Comparison of ENCODE assay signal across 12 cellular contexts in genomic region chr19:46392252-46392801, GRCh38. TPM values are rescaled to one million over a fixed set of nuclear protein-coding genes. Genes with fewer than 3 reads are reported as not detected.
DNase-seq lines count a peak whose midpoint lies in the region; ATAC-seq and TF ChIP-seq lines count a peak whose summit lies in the region.
"Had no signal": no experiment of that assay in that cellular context is flagged by ENCODE, and none has a peak within 500 bp of the region (broad histone marks: within the 10 kb centered on the region; RNA-seq: fewer than 3 reads in every experiment).

No MANE protein-coding gene starts in this region.

- peak overlapping the region; percentile 16; the same call in 1 of the 2 replicates for H3K4me3 ChIP-seq in SK-N-MC
- H3K4me3 ChIP-seq in skeletal muscle cell (ENCODE audit: low read depth, low read length) = no peak overlapping the region
- no peak overlapping the region for H3K4me3 ChIP-seq in PC-3 (ENCODE audit: low read length)

- DNase-seq in EL (peak; percentile 21), SK-N-MC (ENCODE audit: low read depth, low spot score) (no peak), hepatic stellate cell (ENCODE audit: low spot score) (peak; percentile 84), skeletal muscle cell (ENCODE audit: low read depth) (peak; percentile 79), NCI-H1417 (lab: John Stamatoyannopoulos, UW) (no peak), PC-3 (no peak), HEK293T (ENCODE audit: extremely low spot score) (no peak), RPMI8226 (no peak)
- DNase-seq: activated T-cell treated with anti-CD3 and anti-CD28 coated beads, Interleukin-2, amount 50 U/mL, for 1 hour; central memory CD4-positive, alpha-beta T cell; NK-92 treated with Interleukin-12 subunit alpha and Interleukin-12 subunit beta, amount 100 ng/mL, for 24 hours; T-helper 9 cell had no signal

- no peaks in the 10 kb centered on the region for H3F3A ChIP-seq in PC-3 (ENCODE audit: low read length, unreplicated experiment)

- no peaks in the 10 kb centered on the region for H3K79me2 ChIP-seq in PC-3 (ENCODE audit: low read length)

- no peak for TF ChIP-seq CTCF in PC-3 (conservative IDR thresholded peaks at IDR 0.05; ENCODE audit: low read depth, low read length)

- no TSS peak for BruUV-seq in PC-3 (replicated peaks; lab: Mats Ljungman, UMichigan)

- H3K36me3 ChIP-seq in SK-N-MC (ENCODE audit: insufficient read depth, low read length) (peaks cover 42% of the 10 kb centered on the region), PC-3 (ENCODE audit: low read depth, low read length) (peaks cover 7% of the 10 kb centered on the region; the same call in 1 of the 2 replicates)

- no peak overlapping the region for H2AFZ ChIP-seq in PC-3 (ENCODE audit: low read length)

- H3K9me3 ChIP-seq in SK-N-MC (ENCODE audit: low read depth, low read length) (no peaks in the 10 kb centered on the region), PC-3 (ENCODE audit: low read length) (no peaks in the 10 kb centered on the region)

- no peak for ATAC-seq in PC-3

- POLR2A ChIA-PET in PC-3 (lab: Charles Lee; ENCODE audit: unreplicated experiment) (no interaction called here), HEK293T (lab: Yijun Ruan, JAX) (no interaction called here)

- no peaks in the 10 kb centered on the region for H3K4me1 ChIP-seq in PC-3 (ENCODE audit: insufficient read depth, low read length)

- H3K9ac ChIP-seq in SK-N-MC (ENCODE audit: insufficient read length) (no peak overlapping the region), PC-3 (ENCODE audit: low read length) (no peak overlapping the region)

- H3K27me3 ChIP-seq in PC-3 (ENCODE audit: low read length) = no peaks in the 10 kb centered on the region

- intact Hi-C loops in PC-3 (cut with micrococcal nuclease) = no loop called here

- no peak overlapping the region for H3K4me2 ChIP-seq in PC-3 (ENCODE audit: low read length)

- H3K27ac ChIP-seq in SK-N-MC = peak overlapping the region; percentile 77
- no peak overlapping the region for H3K27ac ChIP-seq in PC-3 (ENCODE audit: low read length)

- CTCF ChIA-PET in PC-3 (lab: Charles Lee) = no interaction called here
- CTCF ChIA-PET in HEK293T (lab: Yijun Ruan, JAX) = no interaction called here

- no peaks in the 10 kb centered on the region for H3K9me2 ChIP-seq in PC-3 (replicated peaks; ENCODE audit: low read length)

- H4K20me1 ChIP-seq in PC-3 (ENCODE audit: low read length) = no peaks in the 10 kb centered on the region

TF ChIP-seq in HEK293T, 16 proteins besides CTCF, POLR2A, EP300 and RAD21:
- TF ChIP-seq ARNT (IDR thresholded peaks at IDR 0.05) = no peak
- no peak for TF ChIP-seq NFRKB (IDR thresholded peaks at IDR 0.05)

RNA-seq across cellular contexts. Expression of gene CCDC8, which starts 21.0 kb away (rescaled TPM):
- not detected in 2 replicates for total RNA-seq in PC-3 (2014; rRNA removed)

RNA-seq across cellular contexts. Expression of gene PNMA8C, which starts 36.4 kb away (rescaled TPM):
- total RNA-seq in PC-3 (2014; rRNA removed) = not detected in 2 replicates

RNA-seq across cellular contexts. Expression of gene PPP5C, which starts 45.4 kb away (rescaled TPM):
- total RNA-seq in PC-3 (2014; rRNA removed) = 79.9 and 93.4 TPM in 2 replicates

Comparison
In these comparisons a context has a peak if more than half of its experiments do, and no peak if none do; other contexts are left out.
1. DNase-seq: peak in EL (single experiment), hepatic stellate cell (single experiment) and skeletal muscle cell (single experiment); none in SK-N-MC (single experiment), NCI-H1417 (0 of 3), PC-3 (single experiment), HEK293T (single experiment) and RPMI8226 (single experiment).